ENCODE assay signal across 18 cellular contexts in the genomic region with DNA sequence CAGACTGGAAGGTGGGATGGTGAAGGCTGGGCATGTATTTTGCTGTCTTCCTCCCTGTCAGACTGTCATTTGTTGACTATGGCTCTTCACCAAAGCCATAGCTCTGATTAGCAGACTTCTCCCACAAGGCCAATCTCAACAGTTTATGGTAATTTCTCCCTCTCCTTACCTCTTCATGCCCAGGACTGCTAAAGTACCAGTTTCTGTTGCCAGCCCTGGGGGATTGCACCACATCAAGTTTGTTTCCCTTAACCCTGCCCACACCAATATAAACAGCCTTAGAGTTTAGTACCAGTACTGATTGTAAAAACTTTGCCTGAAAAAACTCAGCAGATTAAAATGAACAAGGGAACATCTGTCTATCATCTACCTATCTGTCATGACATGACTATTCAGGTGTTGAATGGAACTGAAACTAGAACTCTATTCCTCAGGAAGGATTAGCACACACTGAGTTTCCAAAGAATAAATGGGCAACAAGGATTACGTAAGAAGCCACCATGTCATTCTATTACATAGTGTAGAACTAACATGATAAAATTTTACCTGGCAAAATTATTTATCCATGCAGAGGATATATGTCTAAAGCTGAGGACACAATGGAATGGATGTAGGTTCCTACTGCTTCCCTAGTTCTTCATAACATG. TPM values are rescaled to one million over a fixed set of nuclear protein-coding genes. Genes with fewer than 3 reads are reported as not detected.
DNase-seq lines count a peak whose midpoint lies in the region; ATAC-seq, FAIRE-seq and TF ChIP-seq lines count a peak whose summit lies in the region.
"Had no signal": no experiment of that assay in that cellular context is flagged by ENCODE, and none has a peak within 500 bp of the region (broad histone marks: within the 10 kb centered on the region; RNA-seq: fewer than 3 reads in every experiment).

No MANE protein-coding gene starts in this region.

- H3K4me3 ChIP-seq in lower lobe of right lung (no peak overlapping the region), gastrocnemius medialis (peak overlapping the region in 1 of 4 donors; percentile 6)
- H3K4me3 ChIP-seq: BLaER1 treated with 17β-estradiol and CSF1 and Interleukin-3, amounts not matched to agents 10 nM and 100 nM had no signal

- in situ Hi-C loops in gastrocnemius medialis (cut with MboI; ENCODE audit: low sequenced_read_pairs in 4 of 4), result no loop called here

- intact Hi-C loops in dendritic cell treated with granulocyte-macrophage colony-stimulating factor and Interleukin-4, amounts not matched to agents 40 ng/mL and 50 ng/mL, for 4 days (cut with micrococcal nuclease), result no loop called here
- intact Hi-C loops in lower lobe of right lung (cut with DNase I) (no loop called here), gastrocnemius medialis (cut with DNase I; ENCODE audit: low total_unique reads) (no loop called here)

- peaks cover 21% of the 10 kb centered on the region for H3K4me1 Mint-ChIP-seq in dendritic cell treated with granulocyte-macrophage colony-stimulating factor and Interleukin-4, amounts not matched to agents 40 ng/mL and 50 ng/mL, for 4 days (ENCODE audit: low read depth)
- H3K4me1 Mint-ChIP-seq in glutamatergic neuron (ENCODE audit: low read depth, unreplicated experiment) (peaks cover 4% of the 10 kb centered on the region), T-helper 17 cell (peaks cover 12% of the 10 kb centered on the region)

- peak overlapping the region; percentile 13 for H3K27ac Mint-ChIP-seq in dendritic cell treated with granulocyte-macrophage colony-stimulating factor and Interleukin-4, amounts not matched to agents 40 ng/mL and 50 ng/mL, for 4 days
- H3K27ac Mint-ChIP-seq in glutamatergic neuron (ENCODE audit: unreplicated experiment) (no peak overlapping the region), T-helper 17 cell (no peak overlapping the region)

- TF ChIP-seq POLR2A in gastrocnemius medialis (IDR thresholded peaks at IDR 0.05), result no peak

- H3K4me3 Mint-ChIP-seq in dendritic cell treated with granulocyte-macrophage colony-stimulating factor and Interleukin-4, amounts not matched to agents 40 ng/mL and 50 ng/mL, for 4 days, result no peak overlapping the region
- H3K4me3 Mint-ChIP-seq in glutamatergic neuron (ENCODE audit: unreplicated experiment), result no peak overlapping the region
- H3K4me3 Mint-ChIP-seq in T-helper 17 cell, result no peak overlapping the region
- H3K4me3 Mint-ChIP-seq: CD8-positive, alpha-beta memory T cell had no signal

- H3K4me1 ChIP-seq in lower lobe of right lung (peaks cover 10% of the 10 kb centered on the region), gastrocnemius medialis (peaks cover 67% of the 10 kb centered on the region in 2 donors)

- FAIRE-seq in HTR-8/SVneo (lab: Jason Lieb, UNC), result peak; percentile 82
- FAIRE-seq: D721Med had no signal

- H3K9me3 ChIP-seq in lower lobe of right lung (no peaks in the 10 kb centered on the region), gastrocnemius medialis (no peaks in the 10 kb centered on the region), T-helper 17 cell (ENCODE audit: control insufficient read depth, low read length, poor library complexity, severe bottlenecking) (no peaks in the 10 kb centered on the region)
- H3K9me3 ChIP-seq: SK-N-SH had no signal

- ATAC-seq in lower lobe of right lung, result peak; percentile 52 to 70
- peak; percentile 45 to 73 for ATAC-seq in gastrocnemius medialis
- ATAC-seq in GM19351 (IDR thresholded peaks at IDR 0.05; ENCODE audit: unreplicated experiment), result no peak
- ATAC-seq in T-helper 17 cell, result no peak

- H3K27me3 ChIP-seq in lower lobe of right lung (ENCODE audit: low read depth) (no peaks in the 10 kb centered on the region), gastrocnemius medialis (no peaks in the 10 kb centered on the region)
- H3K27me3 ChIP-seq: BLaER1 treated with 17β-estradiol and CSF1 and Interleukin-3, amounts not matched to agents 10 nM and 100 nM had no signal

- TF ChIP-seq CTCF in lower lobe of right lung (IDR thresholded peaks at IDR 0.05) (no peak), gastrocnemius medialis (IDR thresholded peaks at IDR 0.05 in 4 of 5, conservative IDR thresholded peaks at IDR 0.05 in 1 of 5) (no peak), glutamatergic neuron (IDR thresholded peaks at IDR 0.05; ENCODE audit: partially characterized antibody, unreplicated experiment) (no peak)

- no peaks in the 10 kb centered on the region for H3K9me3 Mint-ChIP-seq in dendritic cell treated with granulocyte-macrophage colony-stimulating factor and Interleukin-4, amounts not matched to agents 40 ng/mL and 50 ng/mL, for 4 days
- H3K9me3 Mint-ChIP-seq in glutamatergic neuron (ENCODE audit: unreplicated experiment), result no peaks in the 10 kb centered on the region
- H3K9me3 Mint-ChIP-seq: CD8-positive, alpha-beta memory T cell had no signal

- H3K27me3 Mint-ChIP-seq in dendritic cell treated with granulocyte-macrophage colony-stimulating factor and Interleukin-4, amounts not matched to agents 40 ng/mL and 50 ng/mL, for 4 days, result no peaks in the 10 kb centered on the region
- H3K27me3 Mint-ChIP-seq in glutamatergic neuron (ENCODE audit: unreplicated experiment), result no peaks in the 10 kb centered on the region
- no peaks in the 10 kb centered on the region for H3K27me3 Mint-ChIP-seq in T-helper 17 cell

- DNase-seq in HTR-8/SVneo (ENCODE audit: insufficient read length, low spot score) (no peak), lower lobe of right lung (no peak), gastrocnemius medialis (no peak), glutamatergic neuron (no peak), T-helper 17 cell (no peak)
- DNase-seq: CD8-positive, alpha-beta memory T cell; DMS79; NCI-H1417 treated with DMSO at 0.1 percent for 48 hours; NCI-H187 treated with DMSO at 0.1 percent for 48 hours; NCI-H226; NCI-H524; NCI-H82; SHP77; SK-N-SH had no signal

- H3K27ac ChIP-seq in lower lobe of right lung (no peak overlapping the region), gastrocnemius medialis (peak overlapping the region; percentile 79 to 97 (median 84))
- H3K27ac ChIP-seq: BLaER1 treated with 17β-estradiol and CSF1 and Interleukin-3, amounts not matched to agents 10 nM and 100 nM had no signal

- H3K36me3 ChIP-seq in lower lobe of right lung (peaks cover 78% of the 10 kb centered on the region), gastrocnemius medialis (peaks cover 0 to 25% of the 10 kb centered on the region in 2 donors)

- peaks cover 97% of the 10 kb centered on the region for H3K36me3 Mint-ChIP-seq in dendritic cell treated with granulocyte-macrophage colony-stimulating factor and Interleukin-4, amounts not matched to agents 40 ng/mL and 50 ng/mL, for 4 days (ENCODE audit: low read depth)
- peaks cover 3% of the 10 kb centered on the region for H3K36me3 Mint-ChIP-seq in glutamatergic neuron (ENCODE audit: unreplicated experiment)
- peaks cover 5% of the 10 kb centered on the region for H3K36me3 Mint-ChIP-seq in T-helper 17 cell (ENCODE audit: low read depth)

RNA-seq across cellular contexts. Expression of a gene that starts 13.7 kb away (rescaled TPM):
- total RNA-seq in lower lobe of right lung (44.0 TPM), gastrocnemius medialis (100 to 1,000 TPM in 3 of 4 donors, 10 to 100 TPM in 1; 65.1 to 126 (median 110) TPM), glutamatergic neuron (ENCODE audit: unreplicated experiment) (47.3 TPM), T-helper 17 cell (10 to 100 TPM; 11.4 to 15.5 TPM)

Comparison
In these comparisons a context has a peak if more than half of its experiments do, and no peak if none do; other contexts are left out.
1. ATAC-seq: peak in lower lobe of right lung (2 of 2) and gastrocnemius medialis (2 of 2); none in GM19351 (single experiment) and T-helper 17 cell (single experiment).